ENCODE assay signal across 23 cellular contexts in the genomic region with DNA sequence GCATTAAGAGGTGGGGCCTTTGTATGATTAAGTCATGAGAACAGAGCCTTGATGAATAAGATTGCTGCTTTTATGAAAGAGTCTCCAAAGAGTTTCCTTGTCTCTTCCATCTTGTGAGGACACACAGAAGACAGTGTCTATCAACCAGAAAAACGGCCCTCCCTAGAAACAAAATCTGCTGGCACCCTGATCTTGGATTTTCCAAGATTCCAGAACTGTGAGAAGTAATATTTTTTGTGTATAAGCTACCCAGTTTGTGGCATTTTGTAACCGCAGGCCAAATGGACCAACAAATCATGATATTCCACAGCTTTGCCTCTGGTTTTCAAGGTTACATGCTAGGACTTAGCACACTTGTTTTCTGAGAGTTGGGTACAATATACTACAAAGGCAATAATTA.
"Had no signal": no experiment of that assay in that cellular context is flagged by ENCODE, and none has a peak within 500 bp of the region (broad histone marks: within the 10 kb centered on the region; RNA-seq: fewer than 3 reads in every experiment).

No MANE protein-coding gene starts in this region.

- H3K4me3 ChIP-seq: colonic mucosa, coronary artery, dorsolateral prefrontal cortex, esophagus muscularis mucosa, esophagus squamous epithelium, gastrocnemius medialis, gastroesophageal sphincter, heart left ventricle, heart right ventricle had no signal

- H3K27ac ChIP-seq: colonic mucosa, coronary artery, dorsolateral prefrontal cortex, epithelial cell of prostate, esophagus muscularis mucosa, esophagus squamous epithelium, foreskin keratinocyte, gastrocnemius medialis, gastroesophageal sphincter, heart left ventricle, heart right ventricle had no signal

- H3K27me3 ChIP-seq: colonic mucosa, esophagus muscularis mucosa, esophagus squamous epithelium, foreskin keratinocyte, gastrocnemius medialis, gastroesophageal sphincter, heart left ventricle, heart right ventricle had no signal

- H3K36me3 ChIP-seq: colonic mucosa, esophagus muscularis mucosa, esophagus squamous epithelium, gastrocnemius medialis, gastroesophageal sphincter, heart left ventricle, heart right ventricle had no signal

- H3K9me3 ChIP-seq: colonic mucosa, esophagus muscularis mucosa, esophagus squamous epithelium, gastrocnemius medialis, gastroesophageal sphincter, heart left ventricle, heart right ventricle had no signal

- H3K4me1 ChIP-seq: colonic mucosa, esophagus muscularis mucosa, esophagus squamous epithelium, foreskin keratinocyte, gastrocnemius medialis, gastroesophageal sphincter, heart left ventricle, heart right ventricle had no signal

- DNase-seq: colonic mucosa; cortex of kidney; dermis blood vessel endothelial cell; dorsolateral prefrontal cortex; effector CD4-positive, alpha-beta T cell; effector CD8-positive, alpha-beta T cell; effector memory CD4-positive, alpha-beta T cell; effector memory CD8-positive, alpha-beta T cell; endodermal cell; erythroblast; esophagus squamous epithelium; foreskin fibroblast; foreskin keratinocyte; foreskin melanocyte; gastrocnemius medialis; glutamatergic neuron; head of caudate nucleus; heart left ventricle; heart right ventricle had no signal
